7 cellular contexts compared by ENCODE assay signal in genomic region chr1:34452451-34452850, GRCh38.
"Had no signal": no experiment of that assay in that cellular context is flagged by ENCODE, and none has a peak within 500 bp of the region (broad histone marks: within the 10 kb centered on the region; RNA-seq: fewer than 3 reads in every experiment).

No MANE protein-coding gene starts in this region.

- H3K4me3 ChIP-seq: GM23338, HAP-1 had no signal

- H3K4me1 ChIP-seq: HAP-1 had no signal

- ATAC-seq: GM23338, HCT116, HepG2 had no signal

- H2AFZ ChIP-seq: GM23338 had no signal

- FAIRE-seq: HepG2 had no signal

- DNase-seq: H7, KG1 had no signal

- H3K9me3 ChIP-seq: HAP-1 had no signal

- H3K4me2 ChIP-seq: GM23338 had no signal

- H3K36me3 ChIP-seq: HAP-1 had no signal

- H3K27ac ChIP-seq: HL-60 had no signal
